13 cellular contexts compared by ENCODE assay signal in the genomic region with DNA sequence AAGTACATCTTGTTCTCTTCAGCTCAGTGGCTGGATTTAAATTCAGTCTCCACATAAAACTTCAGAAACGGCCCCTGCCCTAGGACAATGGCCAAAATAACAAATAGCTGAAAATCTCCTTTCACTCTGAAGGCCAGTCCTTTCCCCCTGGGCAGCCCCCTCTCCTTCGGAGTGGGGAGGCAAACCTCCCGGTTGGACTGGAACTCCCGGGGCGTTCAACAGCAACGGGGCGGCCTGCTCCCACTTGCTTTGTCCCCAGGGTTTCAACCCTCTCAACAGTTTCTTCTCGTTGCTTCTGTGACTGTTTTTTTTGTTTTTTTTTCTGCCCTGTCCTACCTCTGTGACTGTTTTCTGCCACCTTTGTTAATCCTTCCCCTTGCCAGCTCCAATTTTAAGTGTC.
DNase-seq lines count a peak whose midpoint lies in the region; ATAC-seq and TF ChIP-seq lines count a peak whose summit lies in the region.
"Had no signal": no experiment of that assay in that cellular context is flagged by ENCODE, and none has a peak within 500 bp of the region (broad histone marks: within the 10 kb centered on the region; RNA-seq: fewer than 3 reads in every experiment).

No MANE protein-coding gene starts in this region.

- H2AFZ ChIP-seq in OCI-LY3 (ENCODE audit: low read depth, low read length): no peak overlapping the region

- ATAC-seq in GM18498 (IDR thresholded peaks at IDR 0.05; ENCODE audit: unreplicated experiment) (peak; percentile 4), GM19463 (IDR thresholded peaks at IDR 0.05; ENCODE audit: unreplicated experiment) (peak; percentile 1), memory B cell (ENCODE audit: low read depth) (no peak)

- no peaks in the 10 kb centered on the region for H4K20me1 ChIP-seq in OCI-LY3 (ENCODE audit: insufficient read depth, low read length)

- no peak for TF ChIP-seq CTCF in OCI-LY3 (IDR thresholded peaks at IDR 0.05; ENCODE audit: low read depth, low read length)

- H3K36me3 ChIP-seq in OCI-LY3 (replicated peaks; ENCODE audit: low read depth, low read length): peaks cover 20% of the 10 kb centered on the region

- H3K27me3 ChIP-seq in OCI-LY3 (ENCODE audit: low read depth, low read length): no peaks in the 10 kb centered on the region

- DNase-seq in memory B cell (ENCODE audit: low spot score in 2 of 2) (no peak), DMS114 treated with DMSO at 0.1 percent for 48 hours (lab: John Stamatoyannopoulos, UW; ENCODE audit: unreplicated experiment) (no peak), ACHN (no peak), CD1c-positive myeloid dendritic cell (ENCODE audit: extremely low spot score) (no peak)
- no peak for DNase-seq in effector CD8-positive, alpha-beta T cell (lab: John Stamatoyannopoulos, UW)
- DNase-seq: GOT3, Karpas-422, NCI-H2171 had no signal

- peak overlapping the region; percentile 20; the same call in 1 of the 2 replicates for H3K4me3 ChIP-seq in OCI-LY3 (ENCODE audit: low read length)
- H3K4me3 ChIP-seq: coronary artery had no signal

- H3K9ac ChIP-seq in OCI-LY3 (ENCODE audit: low read length): peak overlapping the region; percentile 95

- H3K27ac Mint-ChIP-seq in memory B cell: peak overlapping the region; percentile 71

- in situ Hi-C loops in ACHN (cut with HindIII; ENCODE audit: low pct_ligation_motif_present, low pct_unique_long_range_greater_than_20kb, low sequenced_read_pairs): no loop called here

- peaks cover 35% of the 10 kb centered on the region for H3K79me2 ChIP-seq in OCI-LY3 (ENCODE audit: low read length)

- peaks cover 34% of the 10 kb centered on the region for H3K4me1 Mint-ChIP-seq in memory B cell

- H3K4me3 Mint-ChIP-seq in memory B cell: no peak overlapping the region

- no peaks in the 10 kb centered on the region for H3K36me3 Mint-ChIP-seq in memory B cell
- H3K36me3 Mint-ChIP-seq: naive thymus-derived CD4-positive, alpha-beta T cell had no signal

- H3K27ac ChIP-seq in OCI-LY3 (ENCODE audit: low read length): peak overlapping the region; percentile 100
- H3K27ac ChIP-seq: coronary artery had no signal

- H3K4me1 ChIP-seq in OCI-LY3 (ENCODE audit: low read length): peaks cover 99% of the 10 kb centered on the region

- H3K4me2 ChIP-seq in OCI-LY3 (ENCODE audit: low read length): peak overlapping the region; percentile 53

- H3K9me3 ChIP-seq in OCI-LY3 (ENCODE audit: insufficient read depth, low read length): no peaks in the 10 kb centered on the region

- no peaks in the 10 kb centered on the region for H3K9me3 Mint-ChIP-seq in memory B cell
- H3K9me3 Mint-ChIP-seq: naive thymus-derived CD4-positive, alpha-beta T cell had no signal

- H3K27me3 Mint-ChIP-seq in memory B cell: no peaks in the 10 kb centered on the region
- H3K27me3 Mint-ChIP-seq: naive thymus-derived CD4-positive, alpha-beta T cell had no signal
